21 cellular contexts compared by ENCODE assay signal in genomic region chr17:70089513-70090148, GRCh38. TPM values are rescaled to one million over a fixed set of nuclear protein-coding genes. Genes with fewer than 3 reads are reported as not detected.
DNase-seq lines count a peak whose midpoint lies in the region; ATAC-seq, FAIRE-seq and TF ChIP-seq lines count a peak whose summit lies in the region.
"Had no signal": no experiment of that assay in that cellular context is flagged by ENCODE, and none has a peak within 500 bp of the region (broad histone marks: within the 10 kb centered on the region; RNA-seq: fewer than 3 reads in every experiment).

No MANE protein-coding gene starts in this region.

- H4K20me1 ChIP-seq in PC-9 (ENCODE audit: insufficient read depth) = no peaks in the 10 kb centered on the region
- H4K20me1 ChIP-seq: BLaER1 treated with 17β-estradiol and CSF1 and Interleukin-3, amounts not matched to agents 10 nM and 100 nM had no signal

- H3K27ac Mint-ChIP-seq in progenitor cell of endocrine pancreas = peak overlapping the region; percentile 83
- H3K27ac Mint-ChIP-seq: activated naive CD4-positive, alpha-beta T cell treated with anti-CD3 and anti-CD28 coated beads, Interleukin-2, amount 50 U/mL, for 24 hours; naive thymus-derived CD4-positive, alpha-beta T cell had no signal

- no peak overlapping the region for H3K4me3 Mint-ChIP-seq in progenitor cell of endocrine pancreas (ENCODE audit: low read depth)
- H3K4me3 Mint-ChIP-seq: activated naive CD4-positive, alpha-beta T cell treated with anti-CD3 and anti-CD28 coated beads, Interleukin-2, amount 50 U/mL, for 24 hours; naive thymus-derived CD4-positive, alpha-beta T cell had no signal

- TF ChIP-seq CTCF in PC-9 (conservative IDR thresholded peaks at IDR 0.05) = no peak
- no peak for TF ChIP-seq CTCF in kidney (IDR thresholded peaks at IDR 0.05; ENCODE audit: borderline replicate concordance, extremely low read depth, insufficient read depth)
- no peak for TF ChIP-seq CTCF in progenitor cell of endocrine pancreas (IDR thresholded peaks at IDR 0.05; ENCODE audit: unreplicated experiment)

- no peak for ATAC-seq in HG03175 (IDR thresholded peaks at IDR 0.05; ENCODE audit: unreplicated experiment)
- ATAC-seq: naive thymus-derived CD4-positive, alpha-beta T cell had no signal

- H3K27me3 Mint-ChIP-seq in progenitor cell of endocrine pancreas = no peaks in the 10 kb centered on the region
- H3K27me3 Mint-ChIP-seq: activated naive CD4-positive, alpha-beta T cell treated with anti-CD3 and anti-CD28 coated beads, Interleukin-2, amount 50 U/mL, for 24 hours had no signal

- no peaks in the 10 kb centered on the region; the same call in 1 of the 2 replicates for H3K27me3 ChIP-seq in PC-9 (ENCODE audit: insufficient read depth, low read depth)
- H3K27me3 ChIP-seq: BLaER1 treated with 17β-estradiol and CSF1 and Interleukin-3, amounts not matched to agents 10 nM and 100 nM; Peyer's patch; upper lobe of left lung had no signal

- POLR2A ChIA-PET in PC-9 (lab: Charles Lee; ENCODE audit: unreplicated experiment) = no interaction called here

- H3K4me1 ChIP-seq in PC-9 (replicated peaks; ENCODE audit: insufficient read depth) (peaks cover 39% of the 10 kb centered on the region), kidney (ENCODE audit: control insufficient read depth in 1 of 2, insufficient read depth in 1 of 2, low read depth in 1 of 2, low read length in 2 of 2) (peaks cover 12 to 29% of the 10 kb centered on the region in 2 donors)
- H3K4me1 ChIP-seq: Peyer's patch, upper lobe of left lung had no signal

- H3K27ac ChIP-seq in PC-9 = peak overlapping the region; percentile 1; the same call in 1 of the 2 replicates
- peak overlapping the region; percentile 37 to 78 for H3K27ac ChIP-seq in kidney (ENCODE audit: low read depth in 2 of 2, low read length in 2 of 2)
- no peak overlapping the region for H3K27ac ChIP-seq in caudate nucleus (ENCODE audit: low read depth, low read length)
- H3K27ac ChIP-seq: BLaER1 treated with 17β-estradiol and CSF1 and Interleukin-3, amounts not matched to agents 10 nM and 100 nM; Peyer's patch; upper lobe of left lung had no signal

- H3K9me3 Mint-ChIP-seq in progenitor cell of endocrine pancreas (ENCODE audit: low read depth) = peaks cover 4% of the 10 kb centered on the region
- H3K9me3 Mint-ChIP-seq: activated naive CD4-positive, alpha-beta T cell treated with anti-CD3 and anti-CD28 coated beads, Interleukin-2, amount 50 U/mL, for 24 hours had no signal

- H3K9me3 ChIP-seq in PC-9 (ENCODE audit: insufficient read depth, low read depth) = no peaks in the 10 kb centered on the region
- no peaks in the 10 kb centered on the region for H3K9me3 ChIP-seq in kidney (ENCODE audit: control insufficient read depth in 1 of 2, low read length in 2 of 2)
- H3K9me3 ChIP-seq: Peyer's patch, upper lobe of left lung had no signal

- DNase-seq in DMS 273 (lab: John Stamatoyannopoulos, UW; ENCODE audit: unreplicated experiment) (peak; percentile 34), DMS 273 treated with DMSO at 0.1 percent for 48 hours (lab: John Stamatoyannopoulos, UW) (no peak), PC-9 (peak in 1 of 2 experiments; percentile 94), kidney (no peak), progenitor cell of endocrine pancreas (ENCODE audit: low spot score, unreplicated experiment) (no peak), caudate nucleus (lab: John Stamatoyannopoulos, UW) (no peak)
- no peak for DNase-seq in activated naive CD4-positive, alpha-beta T cell (lab: John Stamatoyannopoulos, UW)
- DNase-seq: 8988T; activated CD4-positive, alpha-beta T cell treated with anti-CD3 and anti-CD28 coated beads, Interleukin-2, amount 50 U/mL, for 1 hour; erythroblast; naive thymus-derived CD4-positive, alpha-beta T cell; NCI-H1694 treated with DMSO at 0.1 percent for 48 hours; NCI-H510A treated with DMSO at 0.1 percent for 48 hours; Peyer's patch; retina; stimulated activated naive CD4-positive, alpha-beta T cell treated with Interleukin-2 at 50 U/mL for 16 hours; SW 1271; upper lobe of left lung had no signal

- no peaks in the 10 kb centered on the region for H3K36me3 Mint-ChIP-seq in progenitor cell of endocrine pancreas (ENCODE audit: insufficient read depth)
- H3K36me3 Mint-ChIP-seq: activated naive CD4-positive, alpha-beta T cell treated with anti-CD3 and anti-CD28 coated beads, Interleukin-2, amount 50 U/mL, for 24 hours; naive thymus-derived CD4-positive, alpha-beta T cell had no signal

- peaks cover 32% of the 10 kb centered on the region for H3K4me1 Mint-ChIP-seq in progenitor cell of endocrine pancreas (ENCODE audit: low read depth)
- H3K4me1 Mint-ChIP-seq: activated naive CD4-positive, alpha-beta T cell treated with anti-CD3 and anti-CD28 coated beads, Interleukin-2, amount 50 U/mL, for 24 hours; naive thymus-derived CD4-positive, alpha-beta T cell had no signal

- H3K36me3 ChIP-seq in PC-9 (ENCODE audit: low read depth) = no peaks in the 10 kb centered on the region
- H3K36me3 ChIP-seq in kidney (ENCODE audit: control insufficient read depth in 1 of 2, insufficient read depth in 2 of 2, low read length in 2 of 2) = no peaks in the 10 kb centered on the region
- H3K36me3 ChIP-seq: BLaER1 treated with 17β-estradiol and CSF1 and Interleukin-3, amounts not matched to agents 10 nM and 100 nM; Peyer's patch; upper lobe of left lung had no signal

- no peak overlapping the region for H2AFZ ChIP-seq in PC-9

- CTCF ChIA-PET in PC-9 (lab: Charles Lee) = no interaction called here

- no peak overlapping the region for H3K4me3 ChIP-seq in PC-9
- peak overlapping the region; percentile 8 to 36 for H3K4me3 ChIP-seq in kidney (ENCODE audit: low read length in 2 of 2)
- H3K4me3 ChIP-seq: BLaER1 treated with 17β-estradiol and CSF1 and Interleukin-3, amounts not matched to agents 10 nM and 100 nM; Peyer's patch; upper lobe of left lung had no signal

- H3K9me2 ChIP-seq in PC-9 (ENCODE audit: insufficient read depth) = no peaks in the 10 kb centered on the region

- H3K4me2 ChIP-seq in PC-9 = peak overlapping the region; percentile 49

- peak; percentile 41 for FAIRE-seq in kidney (lab: Jason Lieb, UNC)

- H3K79me2 ChIP-seq in PC-9 (ENCODE audit: low read depth) = no peaks in the 10 kb centered on the region

- intact Hi-C loops in PC-9 (cut with micrococcal nuclease; ENCODE audit: unreplicated experiment) (no loop called here), kidney (cut with DNase I) (no loop called here)

- H3K9ac ChIP-seq in kidney (ENCODE audit: low read length in 2 of 2) = no peak overlapping the region
- H3K9ac ChIP-seq: BLaER1 treated with 17β-estradiol and CSF1 and Interleukin-3, amounts not matched to agents 10 nM and 100 nM had no signal

- no TSS peak for BruUV-seq in PC-9 (replicated peaks; lab: Mats Ljungman, UMichigan)

- peaks cover 18% of the 10 kb centered on the region for H3F3A ChIP-seq in PC-9 (ENCODE audit: insufficient read depth, low read depth)

RNA-seq across cellular contexts. Expression of gene KCNJ16, which starts 14.6 kb away (rescaled TPM):
- total RNA-seq in PC-9 (2021) = not detected in 2 replicates
- total RNA-seq in kidney = 281 TPM
- 163 TPM for polyA plus RNA-seq in kidney (ENCODE audit: insufficient read depth, low read depth, low replicate concordance)
- total RNA-seq in progenitor cell of endocrine pancreas = 16.6 and 17.9 TPM in 2 replicates
- total RNA-seq: naive thymus-derived CD4-positive, alpha-beta T cell had no signal
- polyA plus RNA-seq: naive thymus-derived CD4-positive, alpha-beta T cell had no signal

Comparison
In these comparisons a context has a peak if more than half of its experiments do, and no peak if none do; other contexts are left out.
1. RNA of gene KCNJ16, which starts 14.6 kb away (total RNA-seq): 281 TPM in kidney (single experiment) and 16.6 to 17.9 TPM in progenitor cell of endocrine pancreas; not detected in PC-9; every median in the first group is over 10 times any median in the second.